In genomic region chr3:12840591-12841084, GRCh38 we compare ENCODE assay signal across 8 cellular contexts. TPM values are rescaled to one million over a fixed set of nuclear protein-coding genes. Genes with fewer than 3 reads are reported as not detected.
DNase-seq lines count a peak whose midpoint lies in the region; ATAC-seq and TF ChIP-seq lines count a peak whose summit lies in the region.

No MANE protein-coding gene starts in this region.

- peak overlapping the region; percentile 98 for H3K9ac ChIP-seq in endodermal cell (ENCODE audit: extremely low read depth, low read length, poor library complexity, severe bottlenecking)

- peak overlapping the region; percentile 96 for H2AFZ ChIP-seq in osteoblast (ENCODE audit: low read length)

- peaks cover 55% of the 10 kb centered on the region for H4K20me1 ChIP-seq in osteoblast (ENCODE audit: insufficient read depth, low read length)

- peak overlapping the region; percentile 98 for H3K27ac ChIP-seq in endodermal cell (ENCODE audit: low read depth, low read length)
- peak overlapping the region; percentile 99 for H3K27ac ChIP-seq in osteoblast (ENCODE audit: low read depth, low read length)

- ATAC-seq in HG02571 (IDR thresholded peaks at IDR 0.05; ENCODE audit: unreplicated experiment): no peak

- no peaks in the 10 kb centered on the region for H3K27me3 Mint-ChIP-seq in endodermal cell (ENCODE audit: insufficient read depth)

- H3K9me3 ChIP-seq in endodermal cell (ENCODE audit: control insufficient read depth, low read length) (no peaks in the 10 kb centered on the region), osteoblast (ENCODE audit: low read depth, low read length) (no peaks in the 10 kb centered on the region)

- peak overlapping the region; percentile 100 for H3K27ac Mint-ChIP-seq in endodermal cell

- DNase-seq in DMS 273 (lab: John Stamatoyannopoulos, UW; ENCODE audit: unreplicated experiment): peak; percentile 36
- no peak for DNase-seq in DMS 273 treated with DMSO at 0.1 percent for 48 hours (lab: John Stamatoyannopoulos, UW)
- peak; percentile 9 for DNase-seq in NCI-H526 treated with DMSO at 0.1 percent for 48 hours (lab: John Stamatoyannopoulos, UW)
- no peak for DNase-seq in endodermal cell
- DNase-seq in osteoblast (ENCODE audit: insufficient read length, low spot score, missing footprints): no peak
- no peak for DNase-seq in T1000 (lab: John Stamatoyannopoulos, UW)
- DNase-seq in effector CD8-positive, alpha-beta T cell (lab: John Stamatoyannopoulos, UW): no peak

- H3K36me3 ChIP-seq in endodermal cell (ENCODE audit: control insufficient read depth, insufficient read depth, low read length) (peaks cover 48% of the 10 kb centered on the region), osteoblast (ENCODE audit: insufficient read depth, low read length) (peaks cover 45% of the 10 kb centered on the region)

- H3K27me3 ChIP-seq in endodermal cell (ENCODE audit: control insufficient read depth, insufficient read depth, low read length, poor library complexity, severe bottlenecking) (no peaks in the 10 kb centered on the region), osteoblast (ENCODE audit: insufficient read depth, low read length) (no peaks in the 10 kb centered on the region)

- peak overlapping the region; percentile 99 for H3K4me3 Mint-ChIP-seq in endodermal cell

- peaks cover 10% of the 10 kb centered on the region for H3K4me1 ChIP-seq in endodermal cell (ENCODE audit: control insufficient read depth, insufficient read depth, low read length)
- peaks cover 33% of the 10 kb centered on the region for H3K4me1 ChIP-seq in osteoblast (ENCODE audit: insufficient read depth, low read length)

- peaks cover 53% of the 10 kb centered on the region for H3K36me3 Mint-ChIP-seq in endodermal cell (ENCODE audit: low read depth)

- H3K4me1 Mint-ChIP-seq in endodermal cell: peaks cover 37% of the 10 kb centered on the region

- peak overlapping the region; percentile 97 for H3K4me2 ChIP-seq in osteoblast (ENCODE audit: insufficient read depth, low read length)

- TF ChIP-seq CTCF in endodermal cell (conservative IDR thresholded peaks at IDR 0.05) (no peak), osteoblast (IDR thresholded peaks at IDR 0.05; ENCODE audit: extremely low read depth, low read depth, low read length) (no peak)

- peaks cover 2% of the 10 kb centered on the region for H3K9me3 Mint-ChIP-seq in endodermal cell

- peaks cover 55% of the 10 kb centered on the region for H3K79me2 ChIP-seq in osteoblast (ENCODE audit: insufficient read depth, low read length)

- 5 to 10% methylated on average over 6 to 13 of the region's 13 CpGs for WGBS in endodermal cell (ENCODE audit: insufficient coverage in 1 of 2, insufficient read length in 1 of 2), 2 experiments

- H3K4me3 ChIP-seq in endodermal cell (ENCODE audit: low read length) (peak overlapping the region; percentile 96), osteoblast (ENCODE audit: insufficient read depth, low read length) (peak overlapping the region; percentile 88)

RNA-seq across cellular contexts. Expression of gene RPL32, which starts 0.7 kb away (rescaled TPM):
- total RNA-seq in endodermal cell: 1,000 to 10,000 TPM; 1,362 to 1,580 TPM
- polyA plus RNA-seq in endodermal cell (2013, experiment 1 of 2): 2,723 TPM
- 2,594 TPM for polyA plus RNA-seq in endodermal cell (2013, experiment 2 of 2)
- total RNA-seq in osteoblast: 524 and 1,095 TPM in 2 replicates

RNA-seq across cellular contexts. Expression of gene CAND2, which starts 44.2 kb away (rescaled TPM):
- total RNA-seq in endodermal cell: 10 to 100 TPM in 1 of 2 donors, 1 to 10 TPM in 1; 7.8 to 15.0 TPM
- polyA plus RNA-seq in endodermal cell (2013, experiment 1 of 2): 12.4 TPM
- 10.1 TPM for polyA plus RNA-seq in endodermal cell (2013, experiment 2 of 2)
- 1.2 and 1.4 TPM in 2 replicates for total RNA-seq in osteoblast

Comparison
In these comparisons a context has a peak if more than half of its experiments do, and no peak if none do; other contexts are left out.
1. DNase-seq: peak in DMS 273 (single experiment) and NCI-H526 treated with DMSO at 0.1 percent for 48 hours (single experiment); none in DMS 273 treated with DMSO at 0.1 percent for 48 hours (single experiment), endodermal cell (single experiment), osteoblast (single experiment), T1000 (single experiment) and effector CD8-positive, alpha-beta T cell (single experiment).